In the genomic region with DNA sequence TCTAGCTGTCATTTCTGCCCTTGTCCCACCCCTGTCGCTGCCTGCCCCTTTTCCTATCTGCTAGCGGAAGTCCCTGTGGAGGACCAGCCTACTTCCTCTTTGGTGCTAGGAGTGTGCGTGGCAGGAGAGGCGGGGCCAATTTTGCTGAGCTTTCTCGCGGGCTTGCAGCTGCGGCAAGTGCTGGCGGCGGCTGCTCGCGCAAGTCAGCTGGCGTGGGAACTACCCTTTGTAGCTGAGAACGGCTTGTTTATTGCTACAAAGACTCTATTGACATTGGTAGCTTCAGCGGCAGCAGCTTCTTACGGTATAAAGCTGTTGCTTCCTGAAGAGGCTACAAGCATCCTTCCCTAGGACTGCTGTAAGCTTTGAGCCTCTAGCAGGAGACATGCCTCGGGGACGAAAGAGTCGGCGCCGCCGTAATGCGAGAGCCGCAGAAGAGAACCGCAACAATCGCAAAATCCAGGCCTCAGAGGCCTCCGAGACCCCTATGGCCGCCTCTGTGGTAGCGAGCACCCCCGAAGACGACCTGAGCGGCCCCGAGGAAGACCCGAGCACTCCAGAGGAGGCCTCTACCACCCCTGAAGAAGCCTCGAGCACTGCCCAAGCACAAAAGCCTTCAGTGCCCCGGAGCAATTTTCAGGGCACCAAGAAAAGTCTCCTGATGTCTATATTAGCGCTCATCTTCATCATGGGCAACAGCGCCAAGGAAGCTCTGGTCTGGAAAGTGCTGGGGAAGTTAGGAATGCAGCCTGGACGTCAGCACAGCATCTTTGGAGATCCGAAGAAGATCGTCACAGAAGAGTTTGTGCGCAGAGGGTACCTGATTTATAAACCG, we compare ENCODE assay signal across 8 cellular contexts. TPM values are rescaled to one million over a fixed set of nuclear protein-coding genes. Genes with fewer than 3 reads are reported as not detected.
A peak's percentile ranks its signal among the peaks of the same experiment; 100 is the strongest.
DNase-seq lines count a peak whose midpoint lies in the region; TF ChIP-seq lines count a peak whose summit lies in the region.

A gene with protein sequence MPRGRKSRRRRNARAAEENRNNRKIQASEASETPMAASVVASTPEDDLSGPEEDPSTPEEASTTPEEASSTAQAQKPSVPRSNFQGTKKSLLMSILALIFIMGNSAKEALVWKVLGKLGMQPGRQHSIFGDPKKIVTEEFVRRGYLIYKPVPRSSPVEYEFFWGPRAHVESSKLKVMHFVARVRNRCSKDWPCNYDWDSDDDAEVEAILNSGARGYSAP (plus strand): TSS at position 138 of the 835 bp plus-strand sequence. CDS start 248 bp downstream, at position 386.

- peak within 1 kb of the TSS; percentile 43 for H3K4me3 ChIP-seq in HAP-1
- H3K4me3 ChIP-seq in right atrium auricular region: peak within 1 kb of the TSS; percentile 61 to 68
- peak within 1 kb of the TSS; percentile 60 for H3K4me3 ChIP-seq in urinary bladder (ENCODE audit: low read depth, low read length)

- H3K9me3 ChIP-seq in HAP-1 (no peaks in the 10 kb centered on the region), right atrium auricular region (no peaks in the 10 kb centered on the region)

- in situ Hi-C loops in HAP-1 (cut with MboI; ENCODE audit: low sequenced_read_pairs): no loop called here

- H3K4me3 Mint-ChIP-seq in T-helper 2 cell treated with Interferon-gamma antibody and Interleukin-4, amounts not matched to agents 5 μg/mL and 100 μg/mL, for 36 hours: peak within 1 kb of the TSS; percentile 93

- peaks cover 15% of the 10 kb centered on the region for H3K4me1 Mint-ChIP-seq in T-helper 2 cell treated with Interferon-gamma antibody and Interleukin-4, amounts not matched to agents 5 μg/mL and 100 μg/mL, for 36 hours (ENCODE audit: low read depth)

- no peaks in the 10 kb centered on the region for H3K36me3 Mint-ChIP-seq in T-helper 2 cell treated with Interferon-gamma antibody and Interleukin-4, amounts not matched to agents 5 μg/mL and 100 μg/mL, for 36 hours (ENCODE audit: low read depth)

- H3K4me1 ChIP-seq in HAP-1 (peaks cover 3% of the 10 kb centered on the region; the same call in 1 of the 2 replicates), right atrium auricular region (no peaks in the 10 kb centered on the region), urinary bladder (ENCODE audit: insufficient read depth) (no peaks in the 10 kb centered on the region)

- H3K9me3 Mint-ChIP-seq in T-helper 2 cell treated with Interferon-gamma antibody and Interleukin-4, amounts not matched to agents 5 μg/mL and 100 μg/mL, for 36 hours: peaks cover 4% of the 10 kb centered on the region

- DNase-seq in GM04504 (ENCODE audit: low read depth): peak; percentile 46
- peak; percentile 78 to 88 for DNase-seq in HAP-1 (ENCODE audit: low spot score in 2 of 2)
- DNase-seq in NCI-H1092 (lab: John Stamatoyannopoulos, UW): peak; percentile 84
- DNase-seq in T-helper 2 cell treated with Interferon-gamma antibody and Interleukin-4, amounts not matched to agents 5 μg/mL and 100 μg/mL, for 36 hours (ENCODE audit: low spot score): peak; percentile 73
- DNase-seq in anterior cingulate cortex (lab: John Stamatoyannopoulos, UW): peak; percentile 10 to 90 (median 83)
- peak; percentile 80 for DNase-seq in right atrium auricular region (ENCODE audit: low spot score)
- DNase-seq in pulmonary artery endothelial cell (ENCODE audit: low read depth, low spot score): peak; percentile 29

- no peaks in the 10 kb centered on the region for H3K36me3 ChIP-seq in HAP-1 (replicated peaks)
- no peaks in the 10 kb centered on the region for H3K36me3 ChIP-seq in right atrium auricular region
- H3K36me3 ChIP-seq in urinary bladder (ENCODE audit: insufficient read depth): no peaks in the 10 kb centered on the region

- H3K27ac ChIP-seq in right atrium auricular region (peak within 1 kb of the TSS; percentile 86 to 88), urinary bladder (ENCODE audit: low read depth) (peak within 1 kb of the TSS; percentile 78)

- H3K27me3 Mint-ChIP-seq in T-helper 2 cell treated with Interferon-gamma antibody and Interleukin-4, amounts not matched to agents 5 μg/mL and 100 μg/mL, for 36 hours (ENCODE audit: low read depth): peaks cover 3% of the 10 kb centered on the region

- no peak for TF ChIP-seq CTCF in right atrium auricular region (IDR thresholded peaks at IDR 0.05)

- H3K27me3 ChIP-seq in HAP-1 (ENCODE audit: low read depth) (no peaks in the 10 kb centered on the region), right atrium auricular region (no peaks in the 10 kb centered on the region)

- under 1% methylated on average over 42 of the region's 42 CpGs for WGBS in urinary bladder

- peak within 1 kb of the TSS; percentile 86 for H3K27ac Mint-ChIP-seq in T-helper 2 cell treated with Interferon-gamma antibody and Interleukin-4, amounts not matched to agents 5 μg/mL and 100 μg/mL, for 36 hours

RNA-seq across cellular contexts. Expression of the gene that starts here (rescaled TPM):
- total RNA-seq in right atrium auricular region: 10 to 100 TPM; 26.7 to 28.2 TPM
- total RNA-seq in pulmonary artery endothelial cell: 23.4 and 30.6 TPM in 2 replicates
- 72.5 TPM for total RNA-seq in urinary bladder
- 33.1 TPM for polyA plus RNA-seq in urinary bladder

Comparison
In these comparisons a context has a peak if more than half of its experiments do, and no peak if none do; other contexts are left out.
1. Peak in every context shown above with its lines: DNase-seq, H3K4me3 ChIP-seq and H3K27ac ChIP-seq.
2. DNase-seq: peak in every context shown above with its lines; median percentile 84 in NCI-H1092; 83 in HAP-1; 83 in anterior cingulate cortex; 80 in right atrium auricular region; 73 in T-helper 2 cell treated with Interferon-gamma antibody and Interleukin-4, amounts not matched to agents 5 μg/mL and 100 μg/mL, for 36 hours; 46 in GM04504; 29 in pulmonary artery endothelial cell.